Comparison of ENCODE assay signal across 10 cellular contexts in genomic region chr6:55886185-55886836, GRCh38. TPM values are rescaled to one million over a fixed set of nuclear protein-coding genes. Genes with fewer than 3 reads are reported as not detected.
A peak's percentile ranks its signal among the peaks of the same experiment; 100 is the strongest.
DNase-seq lines count a peak whose midpoint lies in the region; ATAC-seq and TF ChIP-seq lines count a peak whose summit lies in the region.
"Had no signal": no experiment of that assay in that cellular context is flagged by ENCODE, and none has a peak within 500 bp of the region (broad histone marks: within the 10 kb centered on the region; RNA-seq: fewer than 3 reads in every experiment).

No MANE protein-coding gene starts in this region.

- TF ChIP-seq POLR2A in uterus (IDR thresholded peaks at IDR 0.05) = no peak

- intact Hi-C loops in Panc1 (cut with micrococcal nuclease; ENCODE audit: unreplicated experiment) (loop anchor here (2.0 to 10.0 kb wide), 5 partner anchors 112 to 442 kb away; no protein-coding TSS in a partner anchor), upper lobe of right lung (cut with DNase I) (no loop called here), uterus (cut with DNase I; ENCODE audit: low total_unique reads) (no loop called here), aorta (cut with DNase I) (no loop called here)

- BruUV-seq in Panc1 (replicated peaks; lab: Mats Ljungman, UMichigan) = no TSS peak

- WGBS in aorta, 2 donors = 78 to 81% methylated on average over 3 of the region's 3 CpGs

- H3K36me3 ChIP-seq in cardiac muscle cell (no peaks in the 10 kb centered on the region), right atrium auricular region (no peaks in the 10 kb centered on the region), Panc1 (ENCODE audit: control insufficient read depth, insufficient read depth, low read length) (no peaks in the 10 kb centered on the region), upper lobe of right lung (no peaks in the 10 kb centered on the region), uterus (no peaks in the 10 kb centered on the region), aorta (ENCODE audit: control insufficient read depth in 1 of 2, insufficient read depth in 2 of 2, low read length in 1 of 2) (no peaks in the 10 kb centered on the region)

- no peaks in the 10 kb centered on the region for H3K9me3 ChIP-seq in cardiac muscle cell (ENCODE audit: low read depth)
- no peaks in the 10 kb centered on the region for H3K9me3 ChIP-seq in right atrium auricular region
- no peaks in the 10 kb centered on the region for H3K9me3 ChIP-seq in Panc1 (ENCODE audit: control insufficient read depth, insufficient read depth, low read depth, low read length)
- H3K9me3 ChIP-seq in upper lobe of right lung = no peaks in the 10 kb centered on the region
- H3K9me3 ChIP-seq in uterus = no peaks in the 10 kb centered on the region
- no peaks in the 10 kb centered on the region for H3K9me3 ChIP-seq in aorta (ENCODE audit: control insufficient read depth, low read length)

- in situ Hi-C loops in Panc1 (cut with HindIII; ENCODE audit: low pct_unique_long_range_greater_than_20kb, low sequenced_read_pairs) = no loop called here

- H3K4me1 ChIP-seq in cardiac muscle cell (ENCODE audit: low read depth) = peaks cover 44% of the 10 kb centered on the region
- H3K4me1 ChIP-seq in right atrium auricular region = peaks cover 0 to 16% of the 10 kb centered on the region in 2 donors
- peaks cover 51% of the 10 kb centered on the region for H3K4me1 ChIP-seq in Panc1 (ENCODE audit: control insufficient read depth, insufficient read depth, low read length)
- peaks cover 5% of the 10 kb centered on the region for H3K4me1 ChIP-seq in upper lobe of right lung
- H3K4me1 ChIP-seq in uterus = no peaks in the 10 kb centered on the region
- H3K4me1 ChIP-seq in aorta (ENCODE audit: control insufficient read depth in 1 of 2, insufficient read depth in 2 of 2, low read length in 2 of 2) = no peaks in the 10 kb centered on the region

- POLR2A ChIA-PET in Panc1 (lab: Charles Lee) = interaction anchor here (0.6 kb wide), 1 partner anchor 474 kb away, joined by 4 read pairs; no protein-coding TSS in a partner anchor

- DNase-seq in cardiac muscle cell (ENCODE audit: low read depth in 1 of 2, low spot score in 1 of 2) (peak; percentile 35 to 51), right atrium auricular region (ENCODE audit: low spot score) (no peak), Panc1 (ENCODE audit: low read depth, low spot score) (no peak), fibroblast of villous mesenchyme (ENCODE audit: low read depth) (peak; percentile 37), upper lobe of right lung (no peak), uterus (no peak), aorta (no peak), D341Med (ENCODE audit: low spot score) (no peak)
- DNase-seq: GDM1 had no signal

- H3K27me3 ChIP-seq in cardiac muscle cell = no peaks in the 10 kb centered on the region
- H3K27me3 ChIP-seq in right atrium auricular region = no peaks in the 10 kb centered on the region
- no peaks in the 10 kb centered on the region for H3K27me3 ChIP-seq in Panc1 (ENCODE audit: control insufficient read depth, insufficient read depth, low read length)
- H3K27me3 ChIP-seq in upper lobe of right lung = no peaks in the 10 kb centered on the region
- no peaks in the 10 kb centered on the region for H3K27me3 ChIP-seq in uterus
- H3K27me3 ChIP-seq in aorta (ENCODE audit: control insufficient read depth in 1 of 2, insufficient read depth in 2 of 2, low read length in 1 of 2) = no peaks in the 10 kb centered on the region

- no peak overlapping the region for H3K27ac ChIP-seq in cardiac muscle cell
- no peak overlapping the region for H3K27ac ChIP-seq in right atrium auricular region
- H3K27ac ChIP-seq in Panc1 (ENCODE audit: low read length) = peak overlapping the region; percentile 99; the same call in 1 of the 2 replicates
- no peak overlapping the region for H3K27ac ChIP-seq in upper lobe of right lung
- H3K27ac ChIP-seq in uterus = no peak overlapping the region
- no peak overlapping the region for H3K27ac ChIP-seq in aorta (ENCODE audit: low read depth in 1 of 2, low read length in 2 of 2)

- no peak for ATAC-seq in Panc1
- no peak for ATAC-seq in upper lobe of right lung
- no peak for ATAC-seq in aorta (ENCODE audit: low FRiP score)
- ATAC-seq: activated naive CD4-positive, alpha-beta T cell treated with anti-CD3 and anti-CD28 coated beads, Interleukin-2, amount 50 U/mL, for 72 hours had no signal

- CTCF ChIA-PET in Panc1 (lab: Charles Lee) = no interaction called here

- H3K4me3 ChIP-seq in cardiac muscle cell (no peak overlapping the region), right atrium auricular region (no peak overlapping the region), Panc1 (ENCODE audit: low read depth in 2 of 2, low read length in 2 of 2) (no peak overlapping the region), fibroblast of villous mesenchyme (ENCODE audit: low read depth, low read length) (no peak overlapping the region), upper lobe of right lung (no peak overlapping the region), uterus (no peak overlapping the region), aorta (ENCODE audit: low read length in 2 of 2) (no peak overlapping the region)

- TF ChIP-seq CTCF in cardiac muscle cell (IDR thresholded peaks at IDR 0.05; ENCODE audit: low read depth, low read length) (peak; percentile 38), right atrium auricular region (IDR thresholded peaks at IDR 0.05) (peak in 1 of 2 donors; percentile 55), Panc1 (IDR thresholded peaks at IDR 0.05) (peak; percentile 19; the same call in 1 of the 2 replicates), fibroblast of villous mesenchyme (IDR thresholded peaks at IDR 0.05; ENCODE audit: insufficient read depth, low read depth, low read length) (peak; percentile 42), upper lobe of right lung (IDR thresholded peaks at IDR 0.05) (peak; percentile 41), uterus (IDR thresholded peaks at IDR 0.05) (no peak)

RNA-seq across cellular contexts. Expression of gene BMP5, which starts 10.9 kb away (rescaled TPM):
- total RNA-seq in cardiac muscle cell (112 and 123 TPM in 2 replicates), right atrium auricular region (1 to 10 TPM; 1.6 to 6.3 TPM), Panc1 (2021; ENCODE audit: unreplicated experiment) (17.7 TPM), fibroblast of villous mesenchyme (under 0.01 TPM in 1 of 2 replicates, not detected in the other), upper lobe of right lung (14.4 TPM), uterus (under 1 TPM in 1 of 4 donors, not detected in 3; 0.41 TPM), aorta (1 to 10 TPM in 1 of 2 donors, under 1 TPM in 1; 0.45 to 1.5 TPM)
- polyA plus RNA-seq in cardiac muscle cell (127 and 155 TPM in 2 replicates), aorta (under 1 TPM in 1 of 2 donors, not detected in 1; 0.38 TPM)
- polyA plus RNA-seq in Panc1 (2012; ENCODE audit: insufficient read length) = 7.9 TPM
- total RNA-seq: activated naive CD4-positive, alpha-beta T cell treated with anti-CD3 and anti-CD28 coated beads, Interleukin-2, amount 50 U/mL, for 72 hours had no signal

Comparison
In these comparisons a context has a peak if more than half of its experiments do, and no peak if none do; other contexts are left out.
1. DNase-seq: peak in cardiac muscle cell (2 of 2) and fibroblast of villous mesenchyme (single experiment); none in right atrium auricular region (single experiment), Panc1 (single experiment), upper lobe of right lung (single experiment), uterus (0 of 2), aorta (0 of 2) and D341Med (single experiment).
2. CTCF ChIP-seq: peak in cardiac muscle cell (single experiment), Panc1 (single experiment), fibroblast of villous mesenchyme (single experiment) and upper lobe of right lung (single experiment); none in uterus (0 of 4).